Comparison of ENCODE assay signal across 8 cellular contexts in the genomic region with DNA sequence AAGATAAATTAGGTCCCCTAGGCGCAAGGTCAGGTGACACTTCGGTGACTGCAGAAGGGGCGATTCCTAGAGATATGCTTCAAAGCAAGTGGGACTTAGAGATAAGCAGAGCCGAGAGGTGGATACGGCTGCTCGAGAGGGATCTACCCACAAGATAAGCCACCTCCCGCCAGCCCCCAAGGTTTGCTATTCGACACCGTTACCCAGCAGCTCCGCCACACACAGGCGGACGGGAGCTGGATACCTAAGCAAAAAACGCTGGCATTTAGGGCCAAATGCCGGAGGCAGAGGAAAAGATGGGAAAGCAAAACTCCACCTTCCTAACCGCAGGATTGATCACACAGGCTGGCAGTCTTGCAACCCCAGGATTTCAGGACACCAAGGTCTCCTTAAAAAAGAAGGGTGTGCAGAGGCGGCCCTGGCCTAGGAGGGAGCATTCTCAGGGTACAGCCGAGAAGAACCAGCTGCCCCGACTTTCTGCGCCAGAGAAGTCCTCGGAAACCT. TPM values are rescaled to one million over a fixed set of nuclear protein-coding genes. Genes with fewer than 3 reads are reported as not detected.
DNase-seq lines count a peak whose midpoint lies in the region; ATAC-seq and TF ChIP-seq lines count a peak whose summit lies in the region.

No MANE protein-coding gene starts in this region.

- ATAC-seq in activated naive CD4-positive, alpha-beta T cell treated with anti-CD3 and anti-CD28 coated beads, Interleukin-2, amount 50 U/mL, for 72 hours, result no peak
- ATAC-seq in HG03196 (IDR thresholded peaks at IDR 0.05; ENCODE audit: unreplicated experiment) (no peak), GM21528 (IDR thresholded peaks at IDR 0.05; ENCODE audit: low FRiP score, unreplicated experiment) (no peak)

- 0 to 2% (median 1%) methylated on average over 20 of the region's 20 CpGs for WGBS in spleen, 5 donors

- H3K27ac ChIP-seq in spleen, result peak overlapping the region; percentile 94 to 100 (median 99)

- peak; percentile 45 for DNase-seq in EL
- DNase-seq in M059J (ENCODE audit: low read depth), result peak; percentile 83
- peak in 1 of 2 donors; percentile 61 for DNase-seq in activated naive CD4-positive, alpha-beta T cell treated with anti-CD3 and anti-CD28 coated beads, Interleukin-2, amount 50 U/mL, for 72 hours (ENCODE audit: low spot score in 2 of 2)
- peak; percentile 85 for DNase-seq in spleen
- DNase-seq in NCI-H2171 treated with DMSO at 0.1 percent for 48 hours (lab: John Stamatoyannopoulos, UW), result no peak

- peaks cover 34 to 38% of the 10 kb centered on the region in 2 donors for H3K36me3 Mint-ChIP-seq in activated naive CD4-positive, alpha-beta T cell treated with anti-CD3 and anti-CD28 coated beads, Interleukin-2, amount 50 U/mL, for 72 hours

- H3K9me3 ChIP-seq in spleen, result no peaks in the 10 kb centered on the region

- H3K4me3 ChIP-seq in iPS-11a (ENCODE audit: low read depth, low read length), result peak overlapping the region; percentile 80
- H3K4me3 ChIP-seq in spleen, result peak overlapping the region; percentile 77 to 100 (median 94)

- peak overlapping the region; percentile 91 to 93 for H3K27ac Mint-ChIP-seq in activated naive CD4-positive, alpha-beta T cell treated with anti-CD3 and anti-CD28 coated beads, Interleukin-2, amount 50 U/mL, for 72 hours

- TF ChIP-seq CTCF in spleen (IDR thresholded peaks at IDR 0.05 in 8 of 11, conservative IDR thresholded peaks at IDR 0.05 in 3 of 11), result no peak

- H3K36me3 ChIP-seq in spleen, result peaks cover 0 to 43% (median 18%) of the 10 kb centered on the region in 6 donors

- H3K9me3 Mint-ChIP-seq in activated naive CD4-positive, alpha-beta T cell treated with anti-CD3 and anti-CD28 coated beads, Interleukin-2, amount 50 U/mL, for 72 hours, result no peaks in the 10 kb centered on the region

- peaks cover 50 to 89% (median 82%) of the 10 kb centered on the region in 6 donors for H3K4me1 ChIP-seq in spleen

- H3K27me3 ChIP-seq in spleen (replicated peaks in 1 of 7), result no peaks in the 10 kb centered on the region

- no peak for TF ChIP-seq POLR2A in spleen (IDR thresholded peaks at IDR 0.05)

- intact Hi-C loops in spleen (cut with DNase I; ENCODE audit: low total_unique reads), result no loop called here

RNA-seq across cellular contexts. Expression of a gene that starts 0.7 kb away (rescaled TPM):
- 645 and 948 TPM in 2 replicates for total RNA-seq in M059J (2014; rRNA removed; shearing (Covaris generic))
- total RNA-seq in activated naive CD4-positive, alpha-beta T cell treated with anti-CD3 and anti-CD28 coated beads, Interleukin-2, amount 50 U/mL, for 72 hours, result 1,000 to 10,000 TPM; 1,006 to 1,113 TPM
- 1,000 to 10,000 TPM; 1,915 to 2,864 (median 2,469) TPM for total RNA-seq in spleen
- 1,000 to 10,000 TPM; 2,005 to 3,321 (median 2,533) TPM for polyA plus RNA-seq in spleen

RNA-seq across cellular contexts. Expression of a gene that starts 16.6 kb away (rescaled TPM):
- total RNA-seq in M059J (2014; rRNA removed; shearing (Covaris generic)), result 0.05 and 0.96 TPM in 2 replicates
- under 1 TPM; 0.18 to 0.58 TPM for total RNA-seq in activated naive CD4-positive, alpha-beta T cell treated with anti-CD3 and anti-CD28 coated beads, Interleukin-2, amount 50 U/mL, for 72 hours
- total RNA-seq in spleen, result 10 to 100 TPM in 5 of 7 donors, 1 to 10 TPM in 2; 6.8 to 20.4 (median 12.3) TPM
- 1 to 10 TPM; 2.6 to 4.3 (median 3.0) TPM for polyA plus RNA-seq in spleen

RNA-seq across cellular contexts. Expression of a gene that starts 49.4 kb away (rescaled TPM):
- 0.12 and 1.4 TPM in 2 replicates for total RNA-seq in M059J (2014; rRNA removed; shearing (Covaris generic))
- under 1 TPM in 1 of 2 donors, not detected in 1; 0.33 TPM for total RNA-seq in activated naive CD4-positive, alpha-beta T cell treated with anti-CD3 and anti-CD28 coated beads, Interleukin-2, amount 50 U/mL, for 72 hours
- total RNA-seq in spleen, result 10 to 100 TPM; 34.3 to 57.1 (median 39.5) TPM
- polyA plus RNA-seq in spleen, result 10 to 100 TPM in 2 of 3 donors, 1 to 10 TPM in 1; 6.5 to 17.6 (median 14.1) TPM

Comparison
In these comparisons a context has a peak if more than half of its experiments do, and no peak if none do; other contexts are left out.
1. RNA of a gene that starts 49.4 kb away (total RNA-seq): 34.3 to 57.1 TPM in spleen; 0.12 to 1.4 TPM in M059J and 0.33 TPM in activated naive CD4-positive, alpha-beta T cell treated with anti-CD3 and anti-CD28 coated beads, Interleukin-2, amount 50 U/mL, for 72 hours; every median in the first group is over 10 times any median in the second.